ENCODE assay signal across 11 cellular contexts in genomic region chr10:69936091-69936490, GRCh38.
A peak's percentile ranks its signal among the peaks of the same experiment; 100 is the strongest.
DNase-seq lines count a peak whose midpoint lies in the region; ATAC-seq and TF ChIP-seq lines count a peak whose summit lies in the region.
"Had no signal": no experiment of that assay in that cellular context is flagged by ENCODE, and none has a peak within 500 bp of the region (broad histone marks: within the 10 kb centered on the region; RNA-seq: fewer than 3 reads in every experiment).

No MANE protein-coding gene starts in this region.

- H3K9me3 ChIP-seq in heart right ventricle, result peaks cover 0 to 5% (median 0%) of the 10 kb centered on the region in 11 donors
- H3K9me3 ChIP-seq: SJSA1 had no signal

- TF ChIP-seq CTCF in GM13977 (IDR thresholded peaks at IDR 0.05; ENCODE audit: extremely low read depth, insufficient read depth, missing control alignments) (peak; percentile 63), foreskin fibroblast (IDR thresholded peaks at IDR 0.05; ENCODE audit: low read depth, low read length) (peak; percentile 27), heart right ventricle (IDR thresholded peaks at IDR 0.05) (peak in 4 of 9 donors; percentile 11 to 20 (median 18))

- DNase-seq in AG20443 (ENCODE audit: low spot score), result peak; percentile 37
- DNase-seq in GM13977 (ENCODE audit: low spot score), result peak; percentile 67
- DNase-seq in RPMI7951 (ENCODE audit: low read depth), result peak; percentile 11
- DNase-seq in foreskin fibroblast, result no peak
- DNase-seq in NCI-H1436 treated with DMSO at 0.1 percent for 48 hours (lab: John Stamatoyannopoulos, UW), result no peak
- no peak for DNase-seq in heart right ventricle
- DNase-seq in D341Med (ENCODE audit: low spot score), result no peak
- DNase-seq in germinal center (ENCODE audit: low spot score), result no peak
- DNase-seq: DMS79 treated with DMSO at 0.1 percent for 48 hours, NCI-H1092 had no signal

- intact Hi-C loops in heart right ventricle (cut with DNase I), result no loop called here

- H3K4me1 ChIP-seq in heart right ventricle, result peaks cover 0 to 21% (median 3%) of the 10 kb centered on the region in 9 donors
- H3K4me1 ChIP-seq: SJSA1 had no signal

- peaks cover 0 to 3% (median 0%) of the 10 kb centered on the region in 9 donors for H3K36me3 ChIP-seq in heart right ventricle

- in situ Hi-C loops in GM13977 (cut with MboI; ENCODE audit: low pct_unique_long_range_greater_than_20kb, low sequenced_read_pairs, unreplicated experiment), result no loop called here

- ATAC-seq in heart right ventricle, result no peak

- H3K27me3 ChIP-seq in heart right ventricle, result no peaks in the 10 kb centered on the region
- H3K27me3 ChIP-seq: SJSA1 had no signal

- no peak overlapping the region for H3K27ac ChIP-seq in heart right ventricle
- H3K27ac ChIP-seq: SJSA1 had no signal

- WGBS in heart right ventricle, 2 donors, result 80 to 81% methylated on average over 3 of the region's 3 CpGs

- H3K4me3 ChIP-seq in foreskin fibroblast (ENCODE audit: low read depth in 1 of 2, low read length in 2 of 2), result no peak overlapping the region
- no peak overlapping the region for H3K4me3 ChIP-seq in heart right ventricle
- H3K4me3 ChIP-seq: SJSA1 had no signal

Comparison
In these comparisons a context has a peak if more than half of its experiments do, and no peak if none do; other contexts are left out.
1. DNase-seq: peak in AG20443 (single experiment), GM13977 (single experiment) and RPMI7951 (single experiment); none in foreskin fibroblast (0 of 2), NCI-H1436 treated with DMSO at 0.1 percent for 48 hours (single experiment), heart right ventricle (0 of 2), D341Med (single experiment) and germinal center (single experiment).